7 cellular contexts compared by ENCODE assay signal in genomic region chr7:74417419-74417971, GRCh38. TPM values are rescaled to one million over a fixed set of nuclear protein-coding genes. Genes with fewer than 3 reads are reported as not detected.
DNase-seq lines count a peak whose midpoint lies in the region; ATAC-seq, FAIRE-seq and TF ChIP-seq lines count a peak whose summit lies in the region.

No MANE protein-coding gene starts in this region.

- H3K36me3 ChIP-seq in WERI-Rb-1 (no peaks in the 10 kb centered on the region), bronchial epithelial cell (ENCODE audit: control insufficient read depth, insufficient read depth, low read length) (no peaks in the 10 kb centered on the region)

- no peak for ATAC-seq in GM19455 (IDR thresholded peaks at IDR 0.05; ENCODE audit: unreplicated experiment)

- H3K27me3 ChIP-seq in WERI-Rb-1 (ENCODE audit: insufficient read depth, low read depth, severe bottlenecking) (no peaks in the 10 kb centered on the region), bronchial epithelial cell (ENCODE audit: control insufficient read depth, insufficient read depth, low read length) (no peaks in the 10 kb centered on the region)

- no peak overlapping the region for H3K4me3 ChIP-seq in GM12875 (ENCODE audit: low read depth, low read length)
- no peak overlapping the region for H3K4me3 ChIP-seq in WERI-Rb-1 (ENCODE audit: low read depth, low read length)
- no peak overlapping the region for H3K4me3 ChIP-seq in bronchial epithelial cell (ENCODE audit: low read depth, low read length)

- peak overlapping the region; percentile 25 for H3K27ac ChIP-seq in WERI-Rb-1

- DNase-seq in NCI-H146 treated with DMSO at 0.1 percent for 48 hours (lab: John Stamatoyannopoulos, UW; ENCODE audit: unreplicated experiment), result peak; percentile 8
- DNase-seq in WERI-Rb-1, result peak; percentile 74
- peak; percentile 38 for DNase-seq in bronchial epithelial cell (ENCODE audit: low read depth)
- peak; percentile 45 for DNase-seq in kidney glomerular epithelial cell (lab: John Stamatoyannopoulos, UW)
- DNase-seq in stimulated activated CD4-positive, alpha-beta T cell treated with anti-CD3 and anti-CD28 coated beads, Interleukin-1b, Interleukin-23, amount 100 ng/mL, for 24 hours (ENCODE audit: low read depth in 4 of 4, low spot score in 1 of 4), result peak; percentile 28 to 36 (median 30)

- H3K9me3 ChIP-seq in WERI-Rb-1 (ENCODE audit: severe bottlenecking), result no peaks in the 10 kb centered on the region

- TF ChIP-seq CTCF in GM12875 (IDR thresholded peaks at IDR 0.05; ENCODE audit: borderline replicate concordance, insufficient read depth, low read depth, low read length) (peak; percentile 98), WERI-Rb-1 (IDR thresholded peaks at IDR 0.05; ENCODE audit: low read depth, low read length) (peak; percentile 99), bronchial epithelial cell (IDR thresholded peaks at IDR 0.05; ENCODE audit: insufficient read depth, low read length, severe bottlenecking) (peak; percentile 99)

- FAIRE-seq in bronchial epithelial cell (lab: Jason Lieb, UNC), result no peak

RNA-seq across cellular contexts. Expression of gene GTF2IRD1, which starts 36.2 kb away (rescaled TPM):
- 18.2 and 23.7 TPM in 2 replicates for total RNA-seq in bronchial epithelial cell

Comparison
In these comparisons a context has a peak if more than half of its experiments do, and no peak if none do; other contexts are left out.
1. DNase-seq: peak in every context shown above with its lines; median percentile 74 in WERI-Rb-1; 45 in kidney glomerular epithelial cell; 38 in bronchial epithelial cell; 30 in stimulated activated CD4-positive, alpha-beta T cell treated with anti-CD3 and anti-CD28 coated beads, Interleukin-1b, Interleukin-23, amount 100 ng/mL, for 24 hours; 8 in NCI-H146 treated with DMSO at 0.1 percent for 48 hours.